In genomic region chr2:219274392-219274921, GRCh38 we compare ENCODE assay signal across 13 cellular contexts. TPM values are rescaled to one million over a fixed set of nuclear protein-coding genes. Genes with fewer than 3 reads are reported as not detected.
DNase-seq lines count a peak whose midpoint lies in the region; ATAC-seq and TF ChIP-seq lines count a peak whose summit lies in the region.
"Had no signal": no experiment of that assay in that cellular context is flagged by ENCODE, and none has a peak within 500 bp of the region (broad histone marks: within the 10 kb centered on the region; RNA-seq: fewer than 3 reads in every experiment).

No MANE protein-coding gene starts in this region.

- H3K79me2 ChIP-seq in mammary epithelial cell (ENCODE audit: insufficient read depth, low read length), result no peaks in the 10 kb centered on the region

- no peaks in the 10 kb centered on the region for H3K27me3 ChIP-seq in heart right ventricle
- H3K27me3 ChIP-seq in mammary epithelial cell (ENCODE audit: insufficient read depth, low read length), result no peaks in the 10 kb centered on the region
- H3K27me3 ChIP-seq: BLaER1 had no signal

- H3K9ac ChIP-seq in mammary epithelial cell (ENCODE audit: insufficient read depth, low read length), result peak overlapping the region; percentile 89
- H3K9ac ChIP-seq: BLaER1 had no signal

- no peaks in the 10 kb centered on the region for H4K20me1 ChIP-seq in mammary epithelial cell (ENCODE audit: insufficient read depth, low read length)
- H4K20me1 ChIP-seq: BLaER1 had no signal

- H3K27ac ChIP-seq in heart right ventricle (peak overlapping the region; percentile 51 to 98 (median 90)), mammary epithelial cell (ENCODE audit: insufficient read depth, low read depth, low read length) (peak overlapping the region; percentile 99)
- H3K27ac ChIP-seq: BLaER1 had no signal

- DNase-seq in heart right ventricle, result peak in 1 of 2 donors; percentile 68
- DNase-seq in Right ventricle myocardium superior, result no peak
- peak; percentile 88 for DNase-seq in mammary epithelial cell
- peak; percentile 65 for DNase-seq in left kidney (ENCODE audit: low read depth, low spot score)
- DNase-seq in NCI-H774 (lab: John Stamatoyannopoulos, UW), result no peak
- no peak for DNase-seq in NCI-H526 (lab: John Stamatoyannopoulos, UW)
- no peak for DNase-seq in germinal center (ENCODE audit: low spot score)
- DNase-seq: activated CD4-positive, alpha-beta T cell treated with anti-CD3 and anti-CD28 coated beads, Interleukin-2, amount 50 U/mL, for 4 hours; hypothalamus; NCI-H146; stimulated activated CD4-positive, alpha-beta T cell treated with anti-CD3 and anti-CD28 coated beads, Interleukin-4, amount 100 ng/mL, for 4 hours had no signal

- TF ChIP-seq CTCF in heart right ventricle (IDR thresholded peaks at IDR 0.05) (no peak), mammary epithelial cell (conservative IDR thresholded peaks at IDR 0.05 in 1 of 2, IDR thresholded peaks at IDR 0.05 in 1 of 2; ENCODE audit: extremely low read depth in 1 of 2, insufficient read depth in 1 of 2, low read depth in 1 of 2, low read length in 2 of 2) (no peak)

- H3K4me3 ChIP-seq in heart right ventricle (no peak overlapping the region), mammary epithelial cell (replicated peaks in 1 of 3; ENCODE audit: insufficient read depth in 1 of 3, low read depth in 2 of 3, low read length in 3 of 3) (peak overlapping the region; percentile 14 to 30 (median 16))
- H3K4me3 ChIP-seq: BLaER1 had no signal

- H3K9me3 ChIP-seq in heart right ventricle (no peaks in the 10 kb centered on the region), mammary epithelial cell (replicated peaks; ENCODE audit: insufficient read depth, low read length) (no peaks in the 10 kb centered on the region)
- H3K9me3 ChIP-seq: BLaER1 had no signal

- peak overlapping the region; percentile 91 for H3K4me2 ChIP-seq in mammary epithelial cell (ENCODE audit: insufficient read depth, low read depth, low read length)
- H3K4me2 ChIP-seq: BLaER1 had no signal

- H3K4me1 ChIP-seq in heart right ventricle (peaks cover 11 to 41% (median 26%) of the 10 kb centered on the region in 9 donors), mammary epithelial cell (ENCODE audit: insufficient read depth, low read length) (peaks cover 56% of the 10 kb centered on the region)

- ATAC-seq in heart right ventricle (peak in 5 of 8 donors; percentile 24 to 62 (median 31)), Right ventricle myocardium superior (ENCODE audit: poor library complexity) (no peak), HG03175 (IDR thresholded peaks at IDR 0.05; ENCODE audit: unreplicated experiment) (no peak)

- H3K36me3 ChIP-seq in heart right ventricle (no peaks in the 10 kb centered on the region), mammary epithelial cell (ENCODE audit: insufficient read depth, low read length) (no peaks in the 10 kb centered on the region)
- H3K36me3 ChIP-seq: BLaER1 had no signal

- intact Hi-C loops in heart right ventricle (cut with DNase I) (no loop called here), Right ventricle myocardium superior (cut with DNase I) (no loop called here), mammary epithelial cell (cut with micrococcal nuclease) (loop anchor here (1.0 to 10.0 kb wide), 5 partner anchors 21 to 410 kb away; partner anchors contain the start of genes ANKZF1, ATG9A, CNPPD1 and NHEJ1)

- WGBS in heart right ventricle, 2 donors, result 7 to 23% methylated on average over 3 of the region's 3 CpGs
- 2% methylated on average over 3 of the region's 3 CpGs for WGBS in mammary epithelial cell (ENCODE audit: low coverage, missing lambda C conversion rate)

- in situ Hi-C loops in mammary epithelial cell (cut with MboI; ENCODE audit: low sequenced_read_pairs in 2 of 2), result loop anchor here in 1 of 2 donors (10.0 kb wide), 1 partner anchor 100 kb away; the partner anchor contains the start of genes CNPPD1, RETREG2 and SLC23A3

- peak overlapping the region; percentile 54 for H2AFZ ChIP-seq in mammary epithelial cell (ENCODE audit: low read depth, low read length)

- no TSS peak for BruUV-seq in mammary epithelial cell (replicated peaks; lab: Mats Ljungman, UMichigan)

- dilution Hi-C loops in mammary epithelial cell (cut with HindIII; ENCODE audit: low sequenced_read_pairs), result no loop called here

- CTCF ChIA-PET in mammary epithelial cell (lab: Charles Lee; ENCODE audit: low non-redundant PET), result interaction anchor here (0.6 to 1.4 kb wide), 2 partner anchors 20 to 56 kb away, joined by 3 to 7 read pairs; no protein-coding TSS in a partner anchor

RNA-seq across cellular contexts. Expression of gene DNAJB2, which starts 4.7 kb away (rescaled TPM):
- total RNA-seq in heart right ventricle (10 to 100 TPM; 55.6 to 87.6 (median 83.1) TPM), Right ventricle myocardium superior (83.3 TPM), mammary epithelial cell (100 to 1,000 TPM in 1 of 2 donors, 10 to 100 TPM in 1; 58.9 to 110 TPM)
- polyA plus RNA-seq in heart right ventricle (100 to 1,000 TPM in 1 of 2 donors, 10 to 100 TPM in 1; 76.9 to 148 TPM), mammary epithelial cell (32.8 TPM)
- polyA minus RNA-seq in mammary epithelial cell, result 49.1 TPM

RNA-seq across cellular contexts. Expression of gene TUBA4A, which starts 20.7 kb away (rescaled TPM):
- total RNA-seq in heart right ventricle (100 to 1,000 TPM in 7 of 10 donors, 10 to 100 TPM in 3; 76.0 to 245 (median 145) TPM), Right ventricle myocardium superior (84.3 TPM), mammary epithelial cell (100 to 1,000 TPM; 206 to 209 TPM)
- polyA plus RNA-seq in heart right ventricle (100 to 1,000 TPM in 1 of 2 donors, 10 to 100 TPM in 1; 61.0 to 341 TPM), mammary epithelial cell (616 TPM)
- 360 TPM for polyA minus RNA-seq in mammary epithelial cell

RNA-seq across cellular contexts. Expression of gene TUBA4B, which starts 21.4 kb away (rescaled TPM):
- total RNA-seq in heart right ventricle, result not detected
- polyA plus RNA-seq in heart right ventricle, result not detected
- total RNA-seq in Right ventricle myocardium superior, result not detected
- not detected for total RNA-seq in mammary epithelial cell
- polyA plus RNA-seq in mammary epithelial cell, result 0.08 TPM
- polyA minus RNA-seq in mammary epithelial cell, result not detected

RNA-seq across cellular contexts. Expression of gene STK16, which starts 29.2 kb away (rescaled TPM):
- total RNA-seq in heart right ventricle, result 10 to 100 TPM; 14.6 to 23.1 (median 19.7) TPM
- 10 to 100 TPM; 12.9 to 26.7 TPM for polyA plus RNA-seq in heart right ventricle
- 16.7 TPM for total RNA-seq in Right ventricle myocardium superior
- total RNA-seq in mammary epithelial cell, result 10 to 100 TPM; 26.9 to 29.8 TPM
- polyA plus RNA-seq in mammary epithelial cell, result 53.1 TPM
- 22.7 TPM for polyA minus RNA-seq in mammary epithelial cell

RNA-seq across cellular contexts. Expression of gene GLB1L, which starts 29.2 kb away (rescaled TPM):
- total RNA-seq in heart right ventricle (1 to 10 TPM; 1.6 to 5.2 (median 2.6) TPM), Right ventricle myocardium superior (1.4 TPM), mammary epithelial cell (10 to 100 TPM in 1 of 2 donors, 1 to 10 TPM in 1; 5.5 to 21.8 TPM)
- polyA plus RNA-seq in heart right ventricle (1 to 10 TPM; 1.5 to 2.1 TPM), mammary epithelial cell (6.2 TPM)
- polyA minus RNA-seq in mammary epithelial cell, result 3.6 TPM

Comparison
In these comparisons a context has a peak if more than half of its experiments do, and no peak if none do; other contexts are left out.
1. ATAC-seq: peak in heart right ventricle (5 of 8); none in Right ventricle myocardium superior (single experiment) and HG03175 (single experiment).
2. DNase-seq: peak in mammary epithelial cell (single experiment) and left kidney (single experiment); none in Right ventricle myocardium superior (single experiment), NCI-H774 (single experiment), NCI-H526 (0 of 2) and germinal center (single experiment).
3. H3K4me3 ChIP-seq: peak in mammary epithelial cell (3 of 3); none in heart right ventricle (0 of 10).